Comparison of ENCODE assay signal across 21 cellular contexts in the genomic region with DNA sequence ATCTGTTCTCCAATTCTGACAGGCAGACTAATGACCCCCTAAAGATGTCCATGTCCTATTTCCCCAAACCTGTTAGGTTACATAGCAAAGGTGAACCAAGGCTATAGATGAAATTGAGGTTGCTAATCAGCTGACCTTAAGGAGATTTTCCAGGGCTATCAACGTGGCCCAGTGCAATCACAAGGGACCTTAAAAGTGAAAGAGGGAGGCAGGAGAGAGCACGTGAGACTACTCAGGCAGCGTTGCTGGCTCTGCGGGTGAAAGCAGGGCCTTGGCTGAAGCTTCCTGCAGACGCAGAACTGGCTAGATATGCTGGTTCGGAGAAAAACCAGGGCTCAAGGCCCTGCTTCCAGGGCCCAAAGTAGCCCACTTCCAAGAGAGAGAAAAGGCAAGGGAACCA.
DNase-seq lines count a peak whose midpoint lies in the region; ATAC-seq, FAIRE-seq and TF ChIP-seq lines count a peak whose summit lies in the region.
"Had no signal": no experiment of that assay in that cellular context is flagged by ENCODE, and none has a peak within 500 bp of the region (broad histone marks: within the 10 kb centered on the region; RNA-seq: fewer than 3 reads in every experiment).

No MANE protein-coding gene starts in this region.

- no peak for TF ChIP-seq POLR2A in heart left ventricle (IDR thresholded peaks at IDR 0.05)
- no peak for TF ChIP-seq POLR2A in HepG2 (IDR thresholded peaks at IDR 0.05; ENCODE audit: insufficient read depth in 1 of 2, low read depth in 2 of 2, low read length in 2 of 2)

- H4K8ac ChIP-seq in trophoblast cell (ENCODE audit: low read depth, low read length), result no peak overlapping the region

- no peak overlapping the region for H2AK5ac ChIP-seq in trophoblast cell (ENCODE audit: low read length)

- peak overlapping the region; percentile 50 for H2BK5ac ChIP-seq in trophoblast cell (ENCODE audit: low read depth, low read length, poor library complexity)

- in situ Hi-C loops in HepG2 (cut with HindIII; ENCODE audit: extremely low pct_ligation_motif_present, low pct_unique_long_range_greater_than_20kb), result no loop called here

- H3K36me3 ChIP-seq in BE2C, result peaks cover 17% of the 10 kb centered on the region
- peaks cover 3% of the 10 kb centered on the region for H3K36me3 ChIP-seq in adipocyte (ENCODE audit: control insufficient read depth, insufficient read depth, low read length, severe bottlenecking)
- no peaks in the 10 kb centered on the region for H3K36me3 ChIP-seq in heart left ventricle
- H3K36me3 ChIP-seq in trophoblast cell (ENCODE audit: control insufficient read depth in 1 of 2, insufficient read depth in 2 of 2, low read length in 2 of 2), result no peaks in the 10 kb centered on the region
- H3K36me3 ChIP-seq in HepG2 (replicated peaks in 1 of 2; ENCODE audit: control insufficient read depth in 1 of 2, insufficient read depth in 2 of 2, low read length in 2 of 2), result no peaks in the 10 kb centered on the region
- H3K36me3 ChIP-seq: breast epithelium had no signal

- H3K27me3 ChIP-seq in BE2C (no peaks in the 10 kb centered on the region), adipocyte (replicated peaks; ENCODE audit: control insufficient read depth, insufficient read depth, low read length) (no peaks in the 10 kb centered on the region), heart left ventricle (no peaks in the 10 kb centered on the region), trophoblast cell (ENCODE audit: insufficient read depth, low read length) (no peaks in the 10 kb centered on the region), HepG2 (ENCODE audit: control insufficient read depth in 1 of 2, insufficient read depth in 2 of 2, low read length in 2 of 2) (no peaks in the 10 kb centered on the region)
- H3K27me3 ChIP-seq: breast epithelium had no signal

- peak overlapping the region; percentile 19 for H2BK120ac ChIP-seq in trophoblast cell (ENCODE audit: insufficient read depth, low read length, poor library complexity)

- peak overlapping the region; percentile 29 for H4K91ac ChIP-seq in trophoblast cell (ENCODE audit: low read depth, low read length)

- TF ChIP-seq RAD21 in HepG2 (CRISPR knock-in tag; IDR thresholded peaks at IDR 0.05), result no peak

- TF ChIP-seq EP300 in HepG2 (IDR thresholded peaks at IDR 0.05; ENCODE audit: low read depth in 2 of 2, low read length in 2 of 2) (no peak), HepG2 (CRISPR knock-in tag; IDR thresholded peaks at IDR 0.05; ENCODE audit: borderline replicate concordance) (no peak)

- H3K27ac ChIP-seq in heart left ventricle (peak overlapping the region; percentile 13 to 82 (median 40)), trophoblast cell (ENCODE audit: low read depth, low read length) (no peak overlapping the region), HepG2 (ENCODE audit: extremely low read length, insufficient read depth, low read length) (no peak overlapping the region)
- H3K27ac ChIP-seq: epithelial cell of prostate, HL-60, psoas muscle had no signal

- H3K79me2 ChIP-seq in trophoblast cell (ENCODE audit: control insufficient read depth, insufficient read depth, low read length, poor library complexity), result no peaks in the 10 kb centered on the region
- no peaks in the 10 kb centered on the region for H3K79me2 ChIP-seq in HepG2 (ENCODE audit: insufficient read depth, low read length)

- peak overlapping the region; percentile 23; the same call in 1 of the 2 replicates for H3K4me3 ChIP-seq in BE2C (ENCODE audit: low read depth, low read length)
- H3K4me3 ChIP-seq in adipocyte (ENCODE audit: low read length), result no peak overlapping the region
- no peak overlapping the region for H3K4me3 ChIP-seq in heart left ventricle
- no peak overlapping the region for H3K4me3 ChIP-seq in trophoblast cell (ENCODE audit: low read depth, low read length)
- H3K4me3 ChIP-seq in HepG2 (replicated peaks in 1 of 3; ENCODE audit: insufficient read depth in 1 of 3, low read depth in 2 of 3, low read length in 3 of 3), result no peak overlapping the region
- H3K4me3 ChIP-seq: A549, breast epithelium, mucosa of descending colon, psoas muscle had no signal

- CTCF ChIA-PET in HepG2 (lab: Yijun Ruan, JAX; ENCODE audit: low intra/inter-chr PET ratio, low total read pairs), result no interaction called here

- H3K4me2 ChIP-seq in trophoblast cell (ENCODE audit: low read length), result no peak overlapping the region
- no peak overlapping the region for H3K4me2 ChIP-seq in HepG2 (ENCODE audit: low read depth, low read length)
- H3K4me2 ChIP-seq: A549 had no signal

- BruUV-seq in HepG2 (replicated peaks; lab: Mats Ljungman, UMichigan), result no TSS peak

- H3K79me1 ChIP-seq in trophoblast cell (ENCODE audit: low read length), result peaks cover 5% of the 10 kb centered on the region

- H4K12ac ChIP-seq in trophoblast cell (ENCODE audit: low read depth, low read length), result no peak overlapping the region

- H3K9me3 ChIP-seq in BE2C, result no peaks in the 10 kb centered on the region
- no peaks in the 10 kb centered on the region for H3K9me3 ChIP-seq in adipocyte (ENCODE audit: control insufficient read depth, low read length)
- no peaks in the 10 kb centered on the region for H3K9me3 ChIP-seq in heart left ventricle
- H3K9me3 ChIP-seq in trophoblast cell (ENCODE audit: insufficient read depth, low read depth, low read length), result no peaks in the 10 kb centered on the region
- no peaks in the 10 kb centered on the region for H3K9me3 ChIP-seq in HepG2 (ENCODE audit: low read length)
- H3K9me3 ChIP-seq: A549, breast epithelium, mucosa of descending colon, psoas muscle had no signal

- no peaks in the 10 kb centered on the region for H4K20me1 ChIP-seq in HepG2 (ENCODE audit: insufficient read depth, low read length)

- H3K9ac ChIP-seq in adipocyte (ENCODE audit: low read length) (peak overlapping the region; percentile 16), trophoblast cell (ENCODE audit: low read length) (no peak overlapping the region), HepG2 (ENCODE audit: insufficient read depth, low read depth, low read length) (no peak overlapping the region)

- no peak overlapping the region for H3K18ac ChIP-seq in trophoblast cell (ENCODE audit: low read length)

- H2AFZ ChIP-seq in trophoblast cell (ENCODE audit: insufficient read depth, low read length, poor library complexity) (no peak overlapping the region), HepG2 (ENCODE audit: low read length) (no peak overlapping the region)

- 59 to 89% (median 69%) methylated on average over 6 of the region's 6 CpGs for WGBS in heart left ventricle, 4 donors
- no CpG with 5 or more reads among the region's 6 CpGs for WGBS in trophoblast cell (ENCODE audit: extremely low coverage, insufficient coverage, insufficient read length)
- 96% methylated on average over 6 of the region's 6 CpGs for WGBS in HepG2 (ENCODE audit: low lambda C conversion rate)

- no peak overlapping the region for H3K23ac ChIP-seq in trophoblast cell (ENCODE audit: low read length)

- DNase-seq in BE2C (peak; percentile 56), adipocyte (ENCODE audit: low read depth) (no peak), heart left ventricle (peak in 1 of 5 donors; percentile 40), trophoblast cell (peak in 1 of 2 donors; percentile 33), DMS53 (lab: John Stamatoyannopoulos, UW) (no peak), epidermal melanocyte (ENCODE audit: insufficient read length, low spot score) (no peak), HepG2 (ENCODE audit: low spot score) (no peak)
- no peak for DNase-seq in activated naive CD4-positive, alpha-beta T cell (lab: John Stamatoyannopoulos, UW)
- DNase-seq: activated CD4-positive, alpha-beta T cell treated with anti-CD3 and anti-CD28 coated beads, Interleukin-2, amount 10 ng/mL, durations not matched to agents 7 days and 5 days; activated naive CD8-positive, alpha-beta T cell treated with anti-CD3 and anti-CD28 coated beads, Interleukin-2, amount 50 U/mL, for 24 hours; MM.1S; mucosa of descending colon; NCI-H1694; SHP77 treated with DMSO at 0.1 percent for 48 hours; T-helper 1 cell had no signal

- H3K14ac ChIP-seq in trophoblast cell (ENCODE audit: low read length), result peak overlapping the region; percentile 3

- no peak overlapping the region for H3K4ac ChIP-seq in trophoblast cell (ENCODE audit: low read depth, low read length)

- no peak for TF ChIP-seq CTCF in BE2C (IDR thresholded peaks at IDR 0.05; ENCODE audit: low read depth, low read length)
- TF ChIP-seq CTCF in heart left ventricle (IDR thresholded peaks at IDR 0.05), result no peak
- no peak for TF ChIP-seq CTCF in HepG2 (CRISPR knock-in tag; IDR thresholded peaks at IDR 0.05)

- peak in 2 of 4 donors; percentile 45 to 60 for ATAC-seq in heart left ventricle
- ATAC-seq in HepG2, result no peak
- ATAC-seq: A549; activated naive CD8-positive, alpha-beta T cell treated with anti-CD3 and anti-CD28 coated beads, Interleukin-2, amount 50 U/mL, for 24 hours; mucosa of descending colon had no signal

- intact Hi-C loops in heart left ventricle (cut with DNase I) (loop anchor here in 2 of 10 donors (10.0 kb wide), 2 partner anchors 45 to 95 kb away; no protein-coding TSS in a partner anchor), HepG2 (cut with micrococcal nuclease; ENCODE audit: unreplicated experiment) (no loop called here)

- no peak for FAIRE-seq in HepG2 (lab: Jason Lieb, UNC)
- FAIRE-seq: A549, D721Med had no signal

- H3K4me1 ChIP-seq in BE2C (peaks cover 48% of the 10 kb centered on the region), adipocyte (ENCODE audit: control insufficient read depth, insufficient read depth, low read length) (peaks cover 54% of the 10 kb centered on the region), heart left ventricle (peaks cover 0 to 17% (median 5%) of the 10 kb centered on the region in 12 donors), trophoblast cell (ENCODE audit: control insufficient read depth in 1 of 2, insufficient read depth in 2 of 2, low read length in 2 of 2) (peaks cover 6 to 10% of the 10 kb centered on the region in 2 experiments), HepG2 (ENCODE audit: insufficient read depth, low read length) (no peaks in the 10 kb centered on the region)
- H3K4me1 ChIP-seq: psoas muscle had no signal

- POLR2A ChIA-PET in HepG2 (lab: Yijun Ruan, JAX), result no interaction called here

- no peak overlapping the region for H2BK12ac ChIP-seq in trophoblast cell (ENCODE audit: low read length)

TF ChIP-seq in HepG2, 621 proteins besides CTCF, POLR2A, EP300 and RAD21:
- TF ChIP-seq ZFX (CRISPR knock-in tag; IDR thresholded peaks at IDR 0.05; ENCODE audit: low read depth), result no peak
- no peak for TF ChIP-seq ZSCAN12 (CRISPR knock-in tag; IDR thresholded peaks at IDR 0.05)
- TF ChIP-seq ZNF674 (CRISPR knock-in tag; IDR thresholded peaks at IDR 0.05; ENCODE audit: low read depth), result no peak
- TF ChIP-seq ZNF180 (CRISPR knock-in tag; IDR thresholded peaks at IDR 0.05; ENCODE audit: borderline replicate concordance, low read depth), result no peak
- no peak for TF ChIP-seq FIP1L1 (IDR thresholded peaks at IDR 0.05; ENCODE audit: borderline replicate concordance, insufficient read depth, low read depth, low read length)
- TF ChIP-seq ZNF792 (CRISPR knock-in tag; IDR thresholded peaks at IDR 0.05), result no peak
- no peak for TF ChIP-seq MAFG (CRISPR knock-in tag; IDR thresholded peaks at IDR 0.05)
TF ChIP-seq in HepG2: peak in this region for 0.

Comparison
In these comparisons a context has a peak if more than half of its experiments do, and no peak if none do; other contexts are left out.
1. H3K27ac ChIP-seq: peak in heart left ventricle (12 of 12); none in trophoblast cell (single experiment) and HepG2 (single experiment).